Comparison of ENCODE assay signal across 15 cellular contexts in the genomic region with DNA sequence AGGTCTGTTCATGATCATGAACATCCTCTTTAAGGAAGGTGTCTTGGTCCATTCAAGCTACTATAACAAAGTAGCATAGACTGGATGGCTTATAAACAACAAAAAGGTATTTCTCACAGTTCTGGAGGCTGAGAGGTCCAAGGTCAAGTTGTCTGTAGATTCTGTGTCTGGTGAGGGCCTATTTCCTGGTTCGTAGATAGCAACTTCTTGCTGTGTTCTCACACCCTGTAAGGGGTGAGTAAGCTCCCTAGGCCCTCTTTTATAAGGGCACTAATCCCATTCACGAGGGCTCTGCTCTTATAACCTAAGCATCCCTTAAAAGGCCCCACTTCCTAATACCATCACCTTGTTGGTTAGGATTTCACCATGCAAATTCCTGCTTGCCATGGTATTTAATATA.
DNase-seq lines count a peak whose midpoint lies in the region; ATAC-seq and TF ChIP-seq lines count a peak whose summit lies in the region.
"Had no signal": no experiment of that assay in that cellular context is flagged by ENCODE, and none has a peak within 500 bp of the region (broad histone marks: within the 10 kb centered on the region; RNA-seq: fewer than 3 reads in every experiment).

No MANE protein-coding gene starts in this region.

- ATAC-seq in left colon (peak; percentile 60), mucosa of descending colon (peak; percentile 71)
- ATAC-seq: A549; CD8-positive, alpha-beta T cell had no signal

- no peaks in the 10 kb centered on the region for H3K4me1 ChIP-seq in mucosa of descending colon (ENCODE audit: low read depth)
- H3K4me1 ChIP-seq: A549; BLaER1 treated with 17β-estradiol and CSF1 and Interleukin-3, amounts not matched to agents 10 nM and 100 nM; Caco-2 had no signal

- peak; percentile 36 for DNase-seq in NCI-H82 (lab: John Stamatoyannopoulos, UW)
- DNase-seq in NCI-H82 treated with DMSO at 0.1 percent for 48 hours (lab: John Stamatoyannopoulos, UW; ENCODE audit: unreplicated experiment), result no peak
- no peak for DNase-seq in left colon
- DNase-seq in mucosa of descending colon, result no peak
- no peak for DNase-seq in erythroblast (lab: John Stamatoyannopoulos, UW)
- DNase-seq in activated CD4-positive, alpha-beta T cell treated with anti-CD3 and anti-CD28 coated beads, Interleukin-2, amount 50 U/mL, for 4 hours, result no peak
- DNase-seq: AML-193; Caco-2; Calu3; CD4-positive, alpha-beta T cell; CD8-positive, alpha-beta T cell; DMS79 treated with DMSO at 0.1 percent for 48 hours; GF-D8 had no signal

- no peak overlapping the region for H3K4me3 ChIP-seq in mucosa of descending colon
- H3K4me3 ChIP-seq: A549; BLaER1 treated with 17β-estradiol and CSF1 and Interleukin-3, amounts not matched to agents 10 nM and 100 nM had no signal

- intact Hi-C loops in left colon (cut with DNase I, micrococcal nuclease) (no loop called here), mucosa of descending colon (cut with DNase I, micrococcal nuclease) (no loop called here)

- H3K9me3 ChIP-seq in mucosa of descending colon, result no peaks in the 10 kb centered on the region
- H3K9me3 ChIP-seq: A549, Caco-2 had no signal

- TF ChIP-seq POLR2A in erythroblast (IDR thresholded peaks at IDR 0.05; ENCODE audit: low read length), result no peak

- no peaks in the 10 kb centered on the region for H3K36me3 ChIP-seq in mucosa of descending colon (ENCODE audit: low read depth)

- no peak for TF ChIP-seq CTCF in mucosa of descending colon (IDR thresholded peaks at IDR 0.05)
